ENCODE assay signal across 11 cellular contexts in the genomic region with DNA sequence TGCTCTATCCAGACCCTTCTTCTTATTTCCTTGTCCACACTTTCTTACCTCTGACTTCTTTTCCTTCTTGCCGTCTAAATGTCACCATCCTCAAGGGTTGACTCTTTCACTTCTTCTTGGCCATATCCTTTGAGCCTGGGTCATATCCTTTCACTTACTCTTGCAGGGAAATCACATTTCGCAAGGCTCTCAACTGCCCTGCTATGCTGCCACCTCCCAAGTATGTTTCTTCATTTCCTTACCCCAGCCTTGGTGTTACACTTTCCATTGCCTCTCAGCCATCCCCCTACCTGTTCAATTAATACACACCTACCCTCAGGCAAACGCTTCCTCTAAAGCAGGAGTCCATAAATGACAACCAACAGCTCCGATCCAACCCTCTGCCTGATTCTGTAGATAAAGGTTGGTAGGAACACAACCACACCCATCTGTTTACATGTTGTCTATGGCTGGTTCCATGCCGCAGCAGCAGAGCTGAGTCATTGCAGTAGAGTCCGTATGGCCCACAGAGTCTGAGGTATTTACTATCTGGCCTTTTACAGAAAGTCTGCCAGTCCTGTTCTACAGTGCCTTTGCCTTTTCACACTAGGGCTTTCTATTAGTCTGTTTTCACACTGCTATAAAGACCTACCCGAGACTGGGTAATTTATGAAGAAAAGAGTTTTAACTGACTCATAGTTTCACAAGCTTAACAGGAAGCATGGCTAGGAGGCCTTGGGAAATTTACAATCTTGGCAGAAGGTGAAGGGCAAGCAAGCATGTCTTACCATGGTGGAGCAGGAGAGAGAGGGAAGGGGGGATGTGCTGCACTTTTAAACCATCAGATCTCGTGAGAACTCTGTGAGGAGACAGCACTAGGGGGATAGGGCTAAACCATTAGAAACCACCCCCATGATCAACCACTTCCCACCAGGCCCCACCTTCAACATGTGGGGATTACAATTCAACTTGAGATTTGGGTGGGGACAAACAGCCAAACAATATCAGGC.
A peak's percentile ranks its signal among the peaks of the same experiment; 100 is the strongest.
DNase-seq lines count a peak whose midpoint lies in the region; ATAC-seq, FAIRE-seq and TF ChIP-seq lines count a peak whose summit lies in the region.
"Had no signal": no experiment of that assay in that cellular context is flagged by ENCODE, and none has a peak within 500 bp of the region (broad histone marks: within the 10 kb centered on the region; RNA-seq: fewer than 3 reads in every experiment).

No MANE protein-coding gene starts in this region.

- TF ChIP-seq CTCF in gastroesophageal sphincter (IDR thresholded peaks at IDR 0.05) = no peak
- no peak for TF ChIP-seq CTCF in spleen (IDR thresholded peaks at IDR 0.05 in 8 of 11, conservative IDR thresholded peaks at IDR 0.05 in 3 of 11)
- no peak for TF ChIP-seq CTCF in stomach (IDR thresholded peaks at IDR 0.05)

- FAIRE-seq in GM12892 (lab: Jason Lieb, UNC) = peak; percentile 92

- TF ChIP-seq POLR2A in GM12892 (IDR thresholded peaks at IDR 0.05; ENCODE audit: low read depth, low read length) = no peak
- no peak for TF ChIP-seq POLR2A in gastroesophageal sphincter (IDR thresholded peaks at IDR 0.05)
- no peak for TF ChIP-seq POLR2A in spleen (IDR thresholded peaks at IDR 0.05)
- TF ChIP-seq POLR2A in stomach (IDR thresholded peaks at IDR 0.05) = no peak

- no peak for DNase-seq in GM12892 (ENCODE audit: insufficient read length)
- peak; percentile 33 for DNase-seq in NCI-H460 (ENCODE audit: extremely low read depth, low read depth)
- DNase-seq in NCI-H226 = no peak
- no peak for DNase-seq in spleen
- no peak for DNase-seq in stomach
- DNase-seq: anterior cingulate cortex had no signal

- ATAC-seq in GM21447 (IDR thresholded peaks at IDR 0.05; ENCODE audit: unreplicated experiment) (peak; percentile 81), gastroesophageal sphincter (peak; percentile 25), SK-N-SH treated with all-trans-retinoic acid at 6 μM for 48 hours (no peak)

- H3K4me3 ChIP-seq in gastroesophageal sphincter (no peak overlapping the region), spleen (no peak overlapping the region), stomach (no peak overlapping the region)
- H3K4me3 ChIP-seq: SJSA1, skin epidermis had no signal

- intact Hi-C loops in spleen (cut with DNase I; ENCODE audit: low total_unique reads) (no loop called here), stomach (cut with DNase I; ENCODE audit: low total_unique reads) (no loop called here)

- H3K4me1 ChIP-seq in gastroesophageal sphincter (no peaks in the 10 kb centered on the region), spleen (peaks cover 0 to 12% (median 3%) of the 10 kb centered on the region in 6 donors), stomach (peaks cover 0 to under 1% (median 0%) of the 10 kb centered on the region in 4 donors)
- H3K4me1 ChIP-seq: SJSA1 had no signal

- H3K9me3 ChIP-seq in gastroesophageal sphincter (no peaks in the 10 kb centered on the region), spleen (peaks cover 0 to 7% (median 0%) of the 10 kb centered on the region in 8 donors), stomach (peaks cover 0 to 7% (median 2%) of the 10 kb centered on the region in 4 donors)
- H3K9me3 ChIP-seq: SJSA1 had no signal

- H3K36me3 ChIP-seq in gastroesophageal sphincter (no peaks in the 10 kb centered on the region), spleen (no peaks in the 10 kb centered on the region), stomach (no peaks in the 10 kb centered on the region)
- H3K36me3 ChIP-seq: SJSA1 had no signal

- H3K27me3 ChIP-seq in gastroesophageal sphincter (peaks cover under 1% of the 10 kb centered on the region), spleen (replicated peaks in 1 of 7) (no peaks in the 10 kb centered on the region), stomach (no peaks in the 10 kb centered on the region)

- no peak overlapping the region for H3K27ac ChIP-seq in gastroesophageal sphincter
- H3K27ac ChIP-seq in spleen = peak overlapping the region in 4 of 8 donors; percentile 52 to 75 (median 60)
- H3K27ac ChIP-seq in stomach = peak overlapping the region in 1 of 5 donors; percentile 22
- H3K27ac ChIP-seq: SJSA1 had no signal

- WGBS in gastroesophageal sphincter (ENCODE audit: low coverage in 1 of 2), 2 donors = 77 to 79% methylated on average over 3 to 7 of the region's 8 CpGs
- WGBS in spleen, 5 donors = 39 to 74% (median 51%) methylated on average over 8 of the region's 8 CpGs
- 50 to 78% (median 66%) methylated on average over 8 of the region's 8 CpGs for WGBS in stomach, 5 donors

- TF ChIP-seq EP300 in gastroesophageal sphincter (IDR thresholded peaks at IDR 0.05) (no peak), stomach (IDR thresholded peaks at IDR 0.05) (no peak)

TF ChIP-seq in SK-N-SH treated with all-trans-retinoic acid at 6 μM for 48 hours, 23 proteins besides CTCF, POLR2A, EP300 and RAD21 (continues in another document):
- TF ChIP-seq, protein P1, sequence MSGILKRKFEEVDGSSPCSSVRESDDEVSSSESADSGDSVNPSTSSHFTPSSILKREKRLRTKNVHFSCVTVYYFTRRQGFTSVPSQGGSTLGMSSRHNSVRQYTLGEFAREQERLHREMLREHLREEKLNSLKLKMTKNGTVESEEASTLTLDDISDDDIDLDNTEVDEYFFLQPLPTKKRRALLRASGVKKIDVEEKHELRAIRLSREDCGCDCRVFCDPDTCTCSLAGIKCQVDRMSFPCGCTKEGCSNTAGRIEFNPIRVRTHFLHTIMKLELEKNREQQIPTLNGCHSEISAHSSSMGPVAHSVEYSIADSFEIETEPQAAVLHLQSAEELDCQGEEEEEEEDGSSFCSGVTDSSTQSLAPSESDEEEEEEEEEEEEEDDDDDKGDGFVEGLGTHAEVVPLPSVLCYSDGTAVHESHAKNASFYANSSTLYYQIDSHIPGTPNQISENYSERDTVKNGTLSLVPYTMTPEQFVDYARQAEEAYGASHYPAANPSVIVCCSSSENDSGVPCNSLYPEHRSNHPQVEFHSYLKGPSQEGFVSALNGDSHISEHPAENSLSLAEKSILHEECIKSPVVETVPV (CRISPR knock-in tag; IDR thresholded peaks at IDR 0.05) = no peak
- no peak for TF ChIP-seq CSDC2 (CRISPR knock-in tag; IDR thresholded peaks at IDR 0.05)
- no peak for TF ChIP-seq TCF4 (CRISPR knock-in tag; IDR thresholded peaks at IDR 0.05; ENCODE audit: borderline replicate concordance)
- TF ChIP-seq ZC3H10 (CRISPR knock-in tag; IDR thresholded peaks at IDR 0.05) = no peak
- TF ChIP-seq OSR1 (CRISPR knock-in tag; IDR thresholded peaks at IDR 0.05) = no peak
- TF ChIP-seq, protein P2, sequence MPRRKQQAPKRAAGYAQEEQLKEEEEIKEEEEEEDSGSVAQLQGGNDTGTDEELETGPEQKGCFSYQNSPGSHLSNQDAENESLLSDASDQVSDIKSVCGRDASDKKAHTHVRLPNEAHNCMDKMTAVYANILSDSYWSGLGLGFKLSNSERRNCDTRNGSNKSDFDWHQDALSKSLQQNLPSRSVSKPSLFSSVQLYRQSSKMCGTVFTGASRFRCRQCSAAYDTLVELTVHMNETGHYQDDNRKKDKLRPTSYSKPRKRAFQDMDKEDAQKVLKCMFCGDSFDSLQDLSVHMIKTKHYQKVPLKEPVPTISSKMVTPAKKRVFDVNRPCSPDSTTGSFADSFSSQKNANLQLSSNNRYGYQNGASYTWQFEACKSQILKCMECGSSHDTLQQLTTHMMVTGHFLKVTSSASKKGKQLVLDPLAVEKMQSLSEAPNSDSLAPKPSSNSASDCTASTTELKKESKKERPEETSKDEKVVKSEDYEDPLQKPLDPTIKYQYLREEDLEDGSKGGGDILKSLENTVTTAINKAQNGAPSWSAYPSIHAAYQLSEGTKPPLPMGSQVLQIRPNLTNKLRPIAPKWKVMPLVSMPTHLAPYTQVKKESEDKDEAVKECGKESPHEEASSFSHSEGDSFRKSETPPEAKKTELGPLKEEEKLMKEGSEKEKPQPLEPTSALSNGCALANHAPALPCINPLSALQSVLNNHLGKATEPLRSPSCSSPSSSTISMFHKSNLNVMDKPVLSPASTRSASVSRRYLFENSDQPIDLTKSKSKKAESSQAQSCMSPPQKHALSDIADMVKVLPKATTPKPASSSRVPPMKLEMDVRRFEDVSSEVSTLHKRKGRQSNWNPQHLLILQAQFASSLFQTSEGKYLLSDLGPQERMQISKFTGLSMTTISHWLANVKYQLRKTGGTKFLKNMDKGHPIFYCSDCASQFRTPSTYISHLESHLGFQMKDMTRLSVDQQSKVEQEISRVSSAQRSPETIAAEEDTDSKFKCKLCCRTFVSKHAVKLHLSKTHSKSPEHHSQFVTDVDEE (CRISPR knock-in tag; IDR thresholded peaks at IDR 0.05) = no peak
- TF ChIP-seq, protein P3, sequence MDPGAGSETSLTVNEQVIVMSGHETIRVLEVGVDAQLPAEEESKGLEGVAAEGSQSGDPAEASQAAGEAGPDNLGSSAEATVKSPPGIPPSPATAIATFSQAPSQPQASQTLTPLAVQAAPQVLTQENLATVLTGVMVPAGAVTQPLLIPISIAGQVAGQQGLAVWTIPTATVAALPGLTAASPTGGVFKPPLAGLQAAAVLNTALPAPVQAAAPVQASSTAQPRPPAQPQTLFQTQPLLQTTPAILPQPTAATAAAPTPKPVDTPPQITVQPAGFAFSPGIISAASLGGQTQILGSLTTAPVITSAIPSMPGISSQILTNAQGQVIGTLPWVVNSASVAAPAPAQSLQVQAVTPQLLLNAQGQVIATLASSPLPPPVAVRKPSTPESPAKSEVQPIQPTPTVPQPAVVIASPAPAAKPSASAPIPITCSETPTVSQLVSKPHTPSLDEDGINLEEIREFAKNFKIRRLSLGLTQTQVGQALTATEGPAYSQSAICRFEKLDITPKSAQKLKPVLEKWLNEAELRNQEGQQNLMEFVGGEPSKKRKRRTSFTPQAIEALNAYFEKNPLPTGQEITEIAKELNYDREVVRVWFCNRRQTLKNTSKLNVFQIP (CRISPR knock-in tag; IDR thresholded peaks at IDR 0.05; ENCODE audit: borderline replicate concordance, low read depth) = no peak
- TF ChIP-seq ZNF70 (CRISPR knock-in tag; IDR thresholded peaks at IDR 0.05) = no peak
- no peak for TF ChIP-seq TOX (CRISPR knock-in tag; IDR thresholded peaks at IDR 0.05; ENCODE audit: borderline replicate concordance)
- TF ChIP-seq GLIS3 (CRISPR knock-in tag; IDR thresholded peaks at IDR 0.05) = no peak
- TF ChIP-seq BACH2 (CRISPR knock-in tag; IDR thresholded peaks at IDR 0.05; ENCODE audit: borderline replicate concordance) = no peak
- no peak for TF ChIP-seq PPARA (CRISPR knock-in tag; IDR thresholded peaks at IDR 0.05; ENCODE audit: borderline replicate concordance)
- no peak for TF ChIP-seq ZNF8 (CRISPR knock-in tag; IDR thresholded peaks at IDR 0.05)
- no peak for TF ChIP-seq ESRRG (CRISPR knock-in tag; IDR thresholded peaks at IDR 0.05)
- no peak for TF ChIP-seq ARNTL (CRISPR knock-in tag; IDR thresholded peaks at IDR 0.05; ENCODE audit: borderline replicate concordance, low read depth)
